8 cellular contexts compared by ENCODE assay signal in genomic region chr7:2314209-2314955, GRCh38. TPM values are rescaled to one million over a fixed set of nuclear protein-coding genes. Genes with fewer than 3 reads are reported as not detected.
DNase-seq lines count a peak whose midpoint lies in the region; ATAC-seq, FAIRE-seq and TF ChIP-seq lines count a peak whose summit lies in the region.

TSS of gene SNX8 (minus strand) at chr7:2314441. CDS start at chr7:2314421, 20 bp downstream.

- H4K20me1 ChIP-seq in SU-DHL-6 (ENCODE audit: low read depth, low read length): no peaks in the 10 kb centered on the region

- peak within 1 kb of the TSS; percentile 55 for H2AFZ ChIP-seq in SU-DHL-6 (ENCODE audit: low read depth, low read length, severe bottlenecking)

- H3K27me3 ChIP-seq in SU-DHL-6 (ENCODE audit: low read length) (no peaks in the 10 kb centered on the region), pancreas (no peaks in the 10 kb centered on the region), thyroid gland (no peaks in the 10 kb centered on the region)

- H3K9ac ChIP-seq in SU-DHL-6 (ENCODE audit: low read length): peak within 1 kb of the TSS; percentile 86

- peak within 1 kb of the TSS; percentile 72 for H3K4me2 ChIP-seq in SU-DHL-6 (ENCODE audit: low read depth, low read length, poor library complexity, severe bottlenecking)

- H3K9me3 Mint-ChIP-seq in activated naive CD8-positive, alpha-beta T cell treated with anti-CD3 and anti-CD28 coated beads for 36 hours: no peaks in the 10 kb centered on the region

- H3K27me3 Mint-ChIP-seq in activated naive CD8-positive, alpha-beta T cell treated with anti-CD3 and anti-CD28 coated beads for 36 hours: no peaks in the 10 kb centered on the region

- ATAC-seq in HG02623 (IDR thresholded peaks at IDR 0.05; ENCODE audit: unreplicated experiment): peak; percentile 73
- ATAC-seq in Right ventricle myocardium inferior: peak; percentile 98
- peak; percentile 98 to 100 (median 99) for ATAC-seq in pancreas

- peaks cover 44% of the 10 kb centered on the region for H3K79me2 ChIP-seq in SU-DHL-6 (ENCODE audit: insufficient read depth, low read length)

- peak in 1 of 2 donors; percentile 78 for TF ChIP-seq POLR2A in thyroid gland (IDR thresholded peaks at IDR 0.05)

- DNase-seq in GM12864 (ENCODE audit: low read depth) (peak; percentile 87), NCI-H1092 treated with DMSO at 0.1 percent for 48 hours (lab: John Stamatoyannopoulos, UW) (peak; percentile 91), Right ventricle myocardium inferior (ENCODE audit: missing footprints) (peak; percentile 95), pancreas (peak; percentile 91 to 100 (median 97)), thyroid gland (peak; percentile 91 to 94)
- DNase-seq in activated naive CD8-positive, alpha-beta T cell treated with anti-CD3 and anti-CD28 coated beads for 36 hours: peak; percentile 95

- TF ChIP-seq CTCF in GM12864 (IDR thresholded peaks at IDR 0.05; ENCODE audit: low read depth, low read length, missing control alignments) (no peak), SU-DHL-6 (IDR thresholded peaks at IDR 0.05; ENCODE audit: insufficient read depth, low read length, poor library complexity, severe bottlenecking) (no peak), pancreas (IDR thresholded peaks at IDR 0.05) (no peak), thyroid gland (IDR thresholded peaks at IDR 0.05) (peak in 1 of 6 experiments; percentile 24)

- peaks cover 11% of the 10 kb centered on the region for H3K4me1 Mint-ChIP-seq in activated naive CD8-positive, alpha-beta T cell treated with anti-CD3 and anti-CD28 coated beads for 36 hours

- H3K4me1 ChIP-seq in pancreas: peaks cover 0 to 4% (median 4%) of the 10 kb centered on the region in 3 donors
- H3K4me1 ChIP-seq in thyroid gland: no peaks in the 10 kb centered on the region

- H3K4me3 ChIP-seq in GM12864 (ENCODE audit: low read depth, low read length): peak within 1 kb of the TSS; percentile 95
- peak within 1 kb of the TSS; percentile 74 for H3K4me3 ChIP-seq in SU-DHL-6 (ENCODE audit: insufficient read depth, low read length, poor library complexity, severe bottlenecking)
- peak within 1 kb of the TSS; percentile 72 to 98 (median 92) for H3K4me3 ChIP-seq in pancreas
- peak within 1 kb of the TSS; percentile 58 to 95 (median 82) for H3K4me3 ChIP-seq in thyroid gland (replicated peaks in 1 of 3)

- WGBS in pancreas, 2 donors: 1 to 2% methylated on average over 39 to 78 of the region's 78 CpGs
- 2 to 6% methylated on average over 22 to 33 of the region's 78 CpGs for WGBS in thyroid gland, 2 donors

- FAIRE-seq in pancreas (lab: Jason Lieb, UNC): no peak

- H3K9me3 ChIP-seq in SU-DHL-6 (ENCODE audit: insufficient read depth, low read length): no peaks in the 10 kb centered on the region
- no peaks in the 10 kb centered on the region for H3K9me3 ChIP-seq in pancreas
- no peaks in the 10 kb centered on the region for H3K9me3 ChIP-seq in thyroid gland

- H3K36me3 Mint-ChIP-seq in activated naive CD8-positive, alpha-beta T cell treated with anti-CD3 and anti-CD28 coated beads for 36 hours: peaks cover 9% of the 10 kb centered on the region

- peak within 1 kb of the TSS; percentile 78 for H3K27ac Mint-ChIP-seq in activated naive CD8-positive, alpha-beta T cell treated with anti-CD3 and anti-CD28 coated beads for 36 hours

- peak within 1 kb of the TSS; percentile 91 for H3K4me3 Mint-ChIP-seq in activated naive CD8-positive, alpha-beta T cell treated with anti-CD3 and anti-CD28 coated beads for 36 hours

- H3K36me3 ChIP-seq in SU-DHL-6 (ENCODE audit: low read length): no peaks in the 10 kb centered on the region
- H3K36me3 ChIP-seq in pancreas: no peaks in the 10 kb centered on the region
- no peaks in the 10 kb centered on the region for H3K36me3 ChIP-seq in thyroid gland

- H3F3A ChIP-seq in SU-DHL-6 (ENCODE audit: insufficient read depth): peaks cover 31% of the 10 kb centered on the region

- H3K9me2 ChIP-seq in SU-DHL-6 (replicated peaks; ENCODE audit: insufficient read depth, low read length): no peaks in the 10 kb centered on the region

- H3K27ac ChIP-seq in SU-DHL-6 (ENCODE audit: low read depth, low read length) (peak within 1 kb of the TSS; percentile 75), pancreas (peak within 1 kb of the TSS in 3 of 4 donors; percentile 40 to 67 (median 64)), thyroid gland (peak within 1 kb of the TSS in 2 of 3 donors; percentile 67 to 75)

- intact Hi-C loops in Right ventricle myocardium inferior (cut with DNase I): no loop called here
- intact Hi-C loops in pancreas (cut with DNase I): no loop called here
- intact Hi-C loops in thyroid gland (cut with DNase I): no loop called here

RNA-seq across cellular contexts. Expression of gene SNX8, which starts in this region (rescaled TPM):
- 10 to 100 TPM; 45.6 to 48.7 TPM for total RNA-seq in activated naive CD8-positive, alpha-beta T cell treated with anti-CD3 and anti-CD28 coated beads for 36 hours
- total RNA-seq in Right ventricle myocardium inferior: 18.8 TPM
- total RNA-seq in pancreas: 10 to 100 TPM in 4 of 6 donors, 1 to 10 TPM in 2; 9.3 to 16.1 (median 11.7) TPM
- 10 to 100 TPM in 1 of 2 donors, 1 to 10 TPM in 1; 7.1 to 11.9 TPM for polyA plus RNA-seq in pancreas
- 10 to 100 TPM; 12.0 to 40.5 (median 23.4) TPM for total RNA-seq in thyroid gland

Comparison
In these comparisons a context has a peak if more than half of its experiments do, and no peak if none do; other contexts are left out.
1. Peak in every context shown above with its lines: DNase-seq, ATAC-seq, H3K4me3 ChIP-seq and H3K27ac ChIP-seq.